1 cellular context compared by ENCODE assay signal in the genomic region with DNA sequence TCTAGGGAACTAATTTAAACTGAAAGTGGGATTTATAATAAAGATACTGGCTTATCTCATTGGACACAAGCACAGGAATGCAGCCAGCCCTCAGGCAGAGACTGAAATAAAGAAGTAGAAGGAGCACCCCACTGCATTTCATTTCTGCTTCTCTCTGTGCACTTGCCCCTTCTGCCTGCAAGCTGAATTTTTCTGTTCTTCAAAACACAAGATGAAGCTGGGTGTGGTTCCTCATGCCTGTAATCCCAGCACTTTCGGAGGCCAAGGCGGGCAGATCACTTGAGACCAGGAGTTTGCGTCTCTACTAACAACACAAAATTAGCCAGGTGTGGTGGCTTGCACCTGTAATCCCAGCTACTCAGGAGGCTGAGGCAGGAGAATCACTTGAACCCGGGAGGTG.
A peak's percentile ranks its signal among the peaks of the same experiment; 100 is the strongest.
TF ChIP-seq lines count a peak whose summit lies in the region.

No MANE protein-coding gene starts in this region.

TF ChIP-seq in K562, 482 proteins besides CTCF, POLR2A, EP300 and RAD21:
- TF ChIP-seq KAT8 (IDR thresholded peaks at IDR 0.05; ENCODE audit: low read depth) (no peak), ZNF174 (CRISPR knock-in tag; IDR thresholded peaks at IDR 0.05) (no peak), ZBTB26 (CRISPR knock-in tag; IDR thresholded peaks at IDR 0.05) (no peak), DMBX1 (CRISPR knock-in tag; IDR thresholded peaks at IDR 0.05; ENCODE audit: borderline replicate concordance) (no peak), ARHGAP35 (IDR thresholded peaks at IDR 0.05; ENCODE audit: partially characterized antibody) (no peak), KHSRP (IDR thresholded peaks at IDR 0.05) (no peak), TEAD4 (IDR thresholded peaks at IDR 0.05; ENCODE audit: low read length) (peak; percentile 39; the same call in 1 of the 2 replicates), TEAD4 (CRISPR knock-in tag; IDR thresholded peaks at IDR 0.05; ENCODE audit: borderline replicate concordance) (no peak), HDAC6 (IDR thresholded peaks at IDR 0.05; ENCODE audit: low read depth, low read length) (no peak), TCF3 (CRISPR knock-in tag; IDR thresholded peaks at IDR 0.05) (0 out of 2 replicates have a peak, but pooled peaks have one; percentile 15), ZNF644 (tag; IDR thresholded peaks at IDR 0.05; ENCODE audit: low read depth) (no peak), RBBP5 (IDR thresholded peaks at IDR 0.05; ENCODE audit: borderline replicate concordance, insufficient read depth, low read length, poor library complexity, severe bottlenecking) (no peak), ARID1B (IDR thresholded peaks at IDR 0.05) (0 out of 2 replicates have a peak, but pooled peaks have one; percentile 26), LEF1 (IDR thresholded peaks at IDR 0.05) (no peak), MGA (IDR thresholded peaks at IDR 0.05) (no peak), ZNF212 (CRISPR knock-in tag; IDR thresholded peaks at IDR 0.05) (no peak), NFATC3 (IDR thresholded peaks at IDR 0.05) (no peak), CREM (IDR thresholded peaks at IDR 0.05; ENCODE audit: low read depth) (no peak), RBM17 (IDR thresholded peaks at IDR 0.05; ENCODE audit: borderline replicate concordance, low read depth, low read length) (no peak)
- TF ChIP-seq, protein P1, sequence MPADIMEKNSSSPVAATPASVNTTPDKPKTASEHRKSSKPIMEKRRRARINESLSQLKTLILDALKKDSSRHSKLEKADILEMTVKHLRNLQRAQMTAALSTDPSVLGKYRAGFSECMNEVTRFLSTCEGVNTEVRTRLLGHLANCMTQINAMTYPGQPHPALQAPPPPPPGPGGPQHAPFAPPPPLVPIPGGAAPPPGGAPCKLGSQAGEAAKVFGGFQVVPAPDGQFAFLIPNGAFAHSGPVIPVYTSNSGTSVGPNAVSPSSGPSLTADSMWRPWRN (IDR thresholded peaks at IDR 0.05; ENCODE audit: low read depth), result no peak
